ENCODE assay signal across 35 cellular contexts in genomic region chr14:27366596-27366995, GRCh38.
"Had no signal": no experiment of that assay in that cellular context is flagged by ENCODE, and none has a peak within 500 bp of the region (broad histone marks: within the 10 kb centered on the region; RNA-seq: fewer than 3 reads in every experiment).

No MANE protein-coding gene starts in this region.

- H3K9me3 ChIP-seq: MG63, Peyer's patch, SJCRH30 had no signal

- DNase-seq: activated CD4-positive, alpha-beta T cell treated with anti-CD3 and anti-CD28 coated beads for 48 hours; activated CD4-positive, alpha-beta T cell treated with anti-CD3 and anti-CD28 coated beads, Interleukin-2, amount 50 U/mL, for 4 hours; activated CD4-positive, CD25-positive, alpha-beta regulatory T cell treated with anti-CD3 and anti-CD28 coated beads, Interleukin-2, amount 50 U/mL, for 72 hours; activated CD8-positive, alpha-beta memory T cell treated with anti-CD3 and anti-CD28 coated beads, Interleukin-2, amount 50 U/mL, for 48 hours; activated CD8-positive, alpha-beta T cell treated with anti-CD3 and anti-CD28 coated beads, Interleukin-2, amount 10 ng/mL, durations not matched to agents 7 days and 5 days; activated gamma-delta T cell; activated naive CD4-positive, alpha-beta T cell treated with anti-CD3 and anti-CD28 coated beads for 36 hours; activated T-cell treated with anti-CD3 and anti-CD28 coated beads, Interleukin-2, amount 50 U/mL, for 1 hour; amygdala; brain microvascular endothelial cell; MG63; MV-4-11; NCI-H1092 treated with DMSO at 0.1 percent for 48 hours; NCI-H1417 treated with DMSO at 0.1 percent for 48 hours; NCI-H1694; NCI-H2029; NCI-H2107; NCI-H2171 treated with DMSO at 0.1 percent for 48 hours; NCI-H226; NCI-H510A; NCI-H526 treated with DMSO at 0.1 percent for 48 hours; NCI-H82; NK-92 treated with Interleukin-12 subunit alpha and Interleukin-12 subunit beta, amount 100 ng/mL, for 24 hours; OCI-M1; Peyer's patch; Right ventricle myocardium superior; SJCRH30; SW 1271 had no signal

- ATAC-seq: activated CD8-positive, alpha-beta T cell treated with anti-CD3 and anti-CD28 coated beads, Interleukin-2, amount 10 ng/mL, durations not matched to agents 7 days and 5 days; SK-N-SH treated with all-trans-retinoic acid at 6 μM for 48 hours; WTC11 had no signal

- H3K36me3 Mint-ChIP-seq: activated naive CD8-positive, alpha-beta T cell had no signal

- H3K4me3 ChIP-seq: cardiac muscle cell, MG63, Peyer's patch, SJCRH30 had no signal

- H3K4me1 ChIP-seq: Peyer's patch, SJCRH30 had no signal

- H3K36me3 ChIP-seq: brain microvascular endothelial cell, cardiac muscle cell, MG63, Peyer's patch, SJCRH30 had no signal

- H3K27ac Mint-ChIP-seq: activated CD8-positive, alpha-beta T cell treated with anti-CD3 and anti-CD28 coated beads, Interleukin-2, amount 10 ng/mL, durations not matched to agents 7 days and 5 days; activated naive CD4-positive, alpha-beta T cell treated with anti-CD3 and anti-CD28 coated beads for 36 hours; activated naive CD8-positive, alpha-beta T cell; activated T-helper 1 cell treated with anti-CD3 and anti-CD28 coated beads, Interleukin-12 subunit alpha, Interleukin-12 subunit beta, Interleukin-2, Interleukin-4 antibody, amounts not matched to agents 30 ng/mL and 10 ng/mL and 1 ng/mL, durations not matched to agents 14 hours and 24 hours and 36 hours; T-helper 1 cell treated with Interleukin-12 subunit alpha and Interleukin-12 subunit beta and Interleukin-4 antibody, amounts not matched to agents 30 μg/mL and 1 μg/mL, for 36 hours; WTC11 had no signal

- H3K27ac ChIP-seq: brain microvascular endothelial cell, cardiac muscle cell, Peyer's patch, RWPE1, SJCRH30 had no signal

- H3K27me3 ChIP-seq: brain microvascular endothelial cell, cardiac muscle cell, MG63, Peyer's patch, SJCRH30 had no signal

- H3K4me1 Mint-ChIP-seq: WTC11 had no signal

- H3K27me3 Mint-ChIP-seq: activated naive CD8-positive, alpha-beta T cell had no signal

- H3K4me3 Mint-ChIP-seq: activated CD8-positive, alpha-beta T cell treated with anti-CD3 and anti-CD28 coated beads, Interleukin-2, amount 10 ng/mL, durations not matched to agents 7 days and 5 days; activated naive CD4-positive, alpha-beta T cell treated with anti-CD3 and anti-CD28 coated beads for 36 hours; activated naive CD8-positive, alpha-beta T cell; activated T-helper 1 cell treated with anti-CD3 and anti-CD28 coated beads, Interleukin-12 subunit alpha, Interleukin-12 subunit beta, Interleukin-2, Interleukin-4 antibody, amounts not matched to agents 30 ng/mL and 10 ng/mL and 1 ng/mL, durations not matched to agents 14 hours and 24 hours and 36 hours; T-helper 1 cell treated with Interleukin-12 subunit alpha and Interleukin-12 subunit beta and Interleukin-4 antibody, amounts not matched to agents 30 μg/mL and 1 μg/mL, for 36 hours; WTC11 had no signal
